ENCODE assay signal across 1 cellular context in genomic region chr10:50417906-50418697, GRCh38.
TF ChIP-seq lines count a peak whose summit lies in the region.

No MANE protein-coding gene starts in this region.

TF ChIP-seq in HepG2, 621 proteins besides CTCF, POLR2A, EP300 and RAD21 (continued from another document):
- peak; percentile 61; the same call in 1 of the 2 replicates for TF ChIP-seq ARID4A (CRISPR knock-in tag; IDR thresholded peaks at IDR 0.05; ENCODE audit: borderline replicate concordance)
- TF ChIP-seq KDM2A (CRISPR knock-in tag; IDR thresholded peaks at IDR 0.05; ENCODE audit: borderline replicate concordance, low read depth): peak; percentile 64; the same call in 1 of the 2 replicates
- 0 out of 2 replicates have a peak, but pooled peaks have one; percentile 56 for TF ChIP-seq ZNF142 (CRISPR knock-in tag; IDR thresholded peaks at IDR 0.05)
- TF ChIP-seq FOXA1 (IDR thresholded peaks at IDR 0.05): no peak
- no peak for TF ChIP-seq FOXA1 (CRISPR knock-in tag; IDR thresholded peaks at IDR 0.05)
- TF ChIP-seq KMT2B (CRISPR knock-in tag; IDR thresholded peaks at IDR 0.05): 0 out of 2 replicates have a peak, but pooled peaks have one; percentile 15
- peak; percentile 94 for TF ChIP-seq ZNF563 (CRISPR knock-in tag; IDR thresholded peaks at IDR 0.05)
- TF ChIP-seq FOSL2 (CRISPR knock-in tag; IDR thresholded peaks at IDR 0.05): peak; percentile 56
- 0 out of 2 replicates have a peak, but pooled peaks have one; percentile 43 for TF ChIP-seq KAT7 (CRISPR knock-in tag; IDR thresholded peaks at IDR 0.05; ENCODE audit: borderline replicate concordance)
- no peak for TF ChIP-seq CHD2 (IDR thresholded peaks at IDR 0.05; ENCODE audit: low read depth, low read length)
- TF ChIP-seq ASH2L (IDR thresholded peaks at IDR 0.05; ENCODE audit: insufficient read length, low read depth, low read length): peak; percentile 66
- peak; percentile 76; the same call in 1 of the 2 replicates for TF ChIP-seq ZSCAN20 (CRISPR knock-in tag; IDR thresholded peaks at IDR 0.05; ENCODE audit: borderline replicate concordance)
- TF ChIP-seq PATZ1 (CRISPR knock-in tag; IDR thresholded peaks at IDR 0.05): 0 out of 2 replicates have a peak, but pooled peaks have one; percentile 18
- no peak for TF ChIP-seq MXI1 (IDR thresholded peaks at IDR 0.05; ENCODE audit: borderline replicate concordance, low read depth, low read length)
- TF ChIP-seq AGO2 (optimal IDR thresholded peaks at IDR 0.05; ENCODE audit: low read depth, low read length): peak; percentile 57
- no peak for TF ChIP-seq TBX3 (IDR thresholded peaks at IDR 0.05; ENCODE audit: borderline replicate concordance)
- TF ChIP-seq HNRNPLL (IDR thresholded peaks at IDR 0.05; ENCODE audit: low read depth, low read length, poor library complexity, severe bottlenecking): peak; percentile 73
- 0 out of 2 replicates have a peak, but pooled peaks have one; percentile 3 for TF ChIP-seq ERF (CRISPR knock-in tag; IDR thresholded peaks at IDR 0.05)
- no peak for TF ChIP-seq THYN1 (CRISPR knock-in tag; IDR thresholded peaks at IDR 0.05; ENCODE audit: borderline replicate concordance, low read depth)
- peak; percentile 81; the same call in 1 of the 2 replicates for TF ChIP-seq KMT2A (CRISPR knock-in tag; IDR thresholded peaks at IDR 0.05)
- peak; percentile 57; the same call in 1 of the 2 replicates for TF ChIP-seq ZNF414 (CRISPR knock-in tag; IDR thresholded peaks at IDR 0.05)
